22 cellular contexts compared by ENCODE assay signal in the genomic region with DNA sequence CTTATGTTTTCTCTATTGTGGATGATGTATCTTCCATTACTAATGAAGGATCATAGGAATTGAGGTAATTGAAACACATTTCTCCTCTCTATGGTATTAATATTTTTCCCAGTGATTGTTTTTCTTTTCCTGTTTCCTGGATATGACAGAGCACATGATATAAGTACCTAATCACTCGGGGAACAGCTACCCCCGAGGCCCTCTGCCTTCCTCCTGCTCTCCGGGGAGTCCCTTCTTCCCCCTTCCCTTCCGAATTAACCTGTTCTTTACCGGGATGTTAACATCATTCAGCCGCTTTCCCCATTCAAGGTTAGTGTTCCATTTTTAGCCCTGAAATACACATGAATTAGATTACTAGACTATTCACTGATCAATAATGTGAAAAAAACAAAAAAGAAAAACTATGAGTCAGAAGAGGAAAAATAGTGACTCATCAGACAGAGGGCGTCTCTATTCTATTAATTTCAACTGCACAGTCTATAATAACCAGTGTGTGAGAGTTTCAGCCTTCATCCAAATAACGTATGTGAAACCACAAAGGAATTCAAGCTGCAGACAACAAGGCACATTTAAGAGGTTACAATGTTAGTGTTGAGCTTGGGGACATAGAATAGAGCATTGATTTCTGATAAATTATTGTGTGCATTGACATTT.
DNase-seq lines count a peak whose midpoint lies in the region; ATAC-seq and TF ChIP-seq lines count a peak whose summit lies in the region.
"Had no signal": no experiment of that assay in that cellular context is flagged by ENCODE, and none has a peak within 500 bp of the region (broad histone marks: within the 10 kb centered on the region; RNA-seq: fewer than 3 reads in every experiment).

No MANE protein-coding gene starts in this region.

- H3K4me3 ChIP-seq in SK-N-SH (ENCODE audit: low read depth in 2 of 2, low read length in 1 of 2) (no peak overlapping the region), PC-3 (ENCODE audit: low read length) (no peak overlapping the region), skeletal muscle cell (ENCODE audit: low read depth, low read length) (no peak overlapping the region), Karpas-422 (ENCODE audit: low read length) (no peak overlapping the region), hepatocyte (no peak overlapping the region)
- H3K4me3 ChIP-seq: dorsolateral prefrontal cortex, heart left ventricle, prostate gland had no signal

- ATAC-seq in SK-N-SH treated with all-trans-retinoic acid at 6 μM for 48 hours (no peak), PC-3 (peak; percentile 38; the same call in 1 of the 2 replicates)
- ATAC-seq: esophagus mucosa; heart left ventricle; naive thymus-derived CD4-positive, alpha-beta T cell; stimulated activated naive B cell treated with anti-CD40 and anti-IgM and Interleukin-4, amounts not matched to agents 10 μg/mL and 1 μg/mL and 100 μg/mL, for 72 hours had no signal

- no peak for TF ChIP-seq EP300 in SK-N-SH (IDR thresholded peaks at IDR 0.05; ENCODE audit: borderline replicate concordance in 1 of 2, low read depth in 1 of 2, low read length in 1 of 2)

- TF ChIP-seq CTCF in SK-N-SH (IDR thresholded peaks at IDR 0.05) (no peak), PC-3 (conservative IDR thresholded peaks at IDR 0.05; ENCODE audit: low read depth, low read length) (no peak), hepatocyte (IDR thresholded peaks at IDR 0.05; ENCODE audit: poor library complexity) (no peak)

- H4K20me1 ChIP-seq in SK-N-SH (ENCODE audit: insufficient read depth) (no peaks in the 10 kb centered on the region), PC-3 (ENCODE audit: low read length) (no peaks in the 10 kb centered on the region), Karpas-422 (ENCODE audit: insufficient read depth, low read depth, low read length) (no peaks in the 10 kb centered on the region), hepatocyte (ENCODE audit: insufficient read depth, poor library complexity, severe bottlenecking) (no peaks in the 10 kb centered on the region)

- DNase-seq in SK-N-SH (no peak), PC-3 (peak; percentile 31), dermis blood vessel endothelial cell (peak; percentile 37), skeletal muscle cell (ENCODE audit: low read depth) (peak; percentile 28), Karpas-422 (no peak), hepatocyte (ENCODE audit: low spot score) (no peak), COLO668 (lab: John Stamatoyannopoulos, UW; ENCODE audit: unreplicated experiment) (no peak)
- DNase-seq: 8988T; activated naive CD4-positive, alpha-beta T cell treated with anti-CD3 and anti-CD28 coated beads, Interleukin-2, amount 50 U/mL, for 16 hours; activated T-cell treated with anti-CD3 and anti-CD28 coated beads for 4 hours; dorsolateral prefrontal cortex; heart left ventricle; naive thymus-derived CD4-positive, alpha-beta T cell; NCI-H1092 treated with DMSO at 0.1 percent for 48 hours; NCI-H2081 treated with DMSO at 0.1 percent for 48 hours; NCI-H526; stimulated activated CD4-positive, alpha-beta T cell treated with anti-CD3 and anti-CD28 coated beads, Interleukin-12 subunit alpha, Interleukin-12 subunit beta, amount 100 ng/mL, for 4 hours; stimulated activated naive B cell treated with anti-CD40 and anti-IgM and Interleukin-4, amounts not matched to agents 10 μg/mL and 1 μg/mL and 100 μg/mL, for 72 hours; trophoblast cell had no signal

- H3K36me3 ChIP-seq in SK-N-SH (replicated peaks in 1 of 2; ENCODE audit: control insufficient read depth in 1 of 2, insufficient read depth in 2 of 2, low read length in 1 of 2) (no peaks in the 10 kb centered on the region), PC-3 (ENCODE audit: low read depth, low read length) (no peaks in the 10 kb centered on the region), Karpas-422 (ENCODE audit: insufficient read depth, low read length) (no peaks in the 10 kb centered on the region), hepatocyte (replicated peaks; ENCODE audit: insufficient read depth, low read depth) (no peaks in the 10 kb centered on the region)
- H3K36me3 ChIP-seq: heart left ventricle, prostate gland had no signal

- no peaks in the 10 kb centered on the region; a peak in 1 of 4 replicates for H3K4me1 ChIP-seq in SK-N-SH (ENCODE audit: control insufficient read depth in 1 of 2, insufficient read depth in 2 of 2, low read depth in 1 of 2, low read length in 1 of 2)
- no peaks in the 10 kb centered on the region for H3K4me1 ChIP-seq in PC-3 (ENCODE audit: insufficient read depth, low read length)
- H3K4me1 ChIP-seq in Karpas-422 (ENCODE audit: low read length) = peaks cover 5% of the 10 kb centered on the region
- no peaks in the 10 kb centered on the region for H3K4me1 ChIP-seq in hepatocyte (ENCODE audit: insufficient read depth)
- H3K4me1 ChIP-seq: heart left ventricle, prostate gland had no signal

- H2AFZ ChIP-seq in SK-N-SH (ENCODE audit: low read depth) = no peak overlapping the region
- H2AFZ ChIP-seq in PC-3 (ENCODE audit: low read length) = no peak overlapping the region
- no peak overlapping the region for H2AFZ ChIP-seq in Karpas-422 (ENCODE audit: low read length)
- H2AFZ ChIP-seq in hepatocyte = no peak overlapping the region

- TF ChIP-seq RAD21 in SK-N-SH (IDR thresholded peaks at IDR 0.05; ENCODE audit: low read length) = no peak

- H3K79me2 ChIP-seq in SK-N-SH (ENCODE audit: insufficient read depth) = no peaks in the 10 kb centered on the region
- H3K79me2 ChIP-seq in PC-3 (ENCODE audit: low read length) = no peaks in the 10 kb centered on the region
- no peaks in the 10 kb centered on the region for H3K79me2 ChIP-seq in Karpas-422 (ENCODE audit: low read length)
- H3K79me2 ChIP-seq in hepatocyte = no peaks in the 10 kb centered on the region

- H3K9me3 ChIP-seq in SK-N-SH = no peaks in the 10 kb centered on the region
- H3K9me3 ChIP-seq in PC-3 (ENCODE audit: low read length) = no peaks in the 10 kb centered on the region
- no peaks in the 10 kb centered on the region for H3K9me3 ChIP-seq in Karpas-422 (ENCODE audit: low read length)
- H3K9me3 ChIP-seq in hepatocyte (ENCODE audit: low read depth) = no peaks in the 10 kb centered on the region
- H3K9me3 ChIP-seq: heart left ventricle, prostate gland had no signal

- no peak overlapping the region for H3K9ac ChIP-seq in SK-N-SH
- no peak overlapping the region for H3K9ac ChIP-seq in PC-3 (ENCODE audit: low read length)
- H3K9ac ChIP-seq in Karpas-422 (ENCODE audit: low read length) = no peak overlapping the region

- no TSS peak for BruUV-seq in PC-3 (replicated peaks; lab: Mats Ljungman, UMichigan)

- H3K27me3 ChIP-seq in SK-N-SH (ENCODE audit: insufficient read depth) (peaks cover 28% of the 10 kb centered on the region; the same call in 1 of the 2 replicates), PC-3 (ENCODE audit: low read length) (peaks cover 17% of the 10 kb centered on the region), Karpas-422 (ENCODE audit: low read length) (no peaks in the 10 kb centered on the region), hepatocyte (no peaks in the 10 kb centered on the region)
- H3K27me3 ChIP-seq: dorsolateral prefrontal cortex, heart left ventricle had no signal

- CTCF ChIA-PET in SK-N-SH (lab: Yijun Ruan, JAX) (interaction anchor here (1.3 to 1.4 kb wide), 2 partner anchors 19 to 233 kb away, joined by 4 to 5 read pairs; no protein-coding TSS in a partner anchor), PC-3 (lab: Charles Lee) (no interaction called here)

- H3F3A ChIP-seq in SK-N-SH (replicated peaks; ENCODE audit: insufficient read depth) = no peaks in the 10 kb centered on the region
- no peaks in the 10 kb centered on the region for H3F3A ChIP-seq in PC-3 (ENCODE audit: low read length, unreplicated experiment)

- H3K27ac ChIP-seq in SK-N-SH (ENCODE audit: low read depth in 2 of 2, low read length in 1 of 2) = no peak overlapping the region
- no peak overlapping the region for H3K27ac ChIP-seq in PC-3 (ENCODE audit: low read length)
- H3K27ac ChIP-seq in Karpas-422 (ENCODE audit: low read length) = no peak overlapping the region
- H3K27ac ChIP-seq in hepatocyte = no peak overlapping the region
- H3K27ac ChIP-seq: heart left ventricle, prostate gland had no signal

- H3K9me2 ChIP-seq in SK-N-SH (no peaks in the 10 kb centered on the region), PC-3 (replicated peaks; ENCODE audit: low read length) (no peaks in the 10 kb centered on the region), Karpas-422 (replicated peaks; ENCODE audit: insufficient read depth, low read length) (no peaks in the 10 kb centered on the region), hepatocyte (replicated peaks; ENCODE audit: insufficient read depth) (no peaks in the 10 kb centered on the region)

- H3K4me2 ChIP-seq in SK-N-SH (peak overlapping the region; percentile 21; the same call in 1 of the 2 replicates), PC-3 (ENCODE audit: low read length) (peak overlapping the region; percentile 11; the same call in 1 of the 2 replicates), Karpas-422 (ENCODE audit: low read depth, low read length, poor library complexity, severe bottlenecking) (no peak overlapping the region), hepatocyte (no peak overlapping the region)

- POLR2A ChIA-PET in SK-N-SH (lab: Yijun Ruan, JAX) (no interaction called here), PC-3 (lab: Charles Lee; ENCODE audit: unreplicated experiment) (no interaction called here)

- 9% methylated on average over 8 of the region's 8 CpGs for WGBS in SK-N-SH (ENCODE audit: low lambda C conversion rate)
- WGBS in hepatocyte (ENCODE audit: low lambda C conversion rate, missing lambda C conversion rate) = 58% methylated on average over 8 of the region's 8 CpGs

- intact Hi-C loops in PC-3 (cut with micrococcal nuclease) = no loop called here

TF ChIP-seq in SK-N-SH, 30 proteins besides CTCF, POLR2A, EP300 and RAD21:
- TF ChIP-seq GABPA (IDR thresholded peaks at IDR 0.05; ENCODE audit: low read depth) (no peak), FOSL2 (IDR thresholded peaks at IDR 0.05; ENCODE audit: borderline replicate concordance, low read depth) (0 out of 2 replicates have a peak, but pooled peaks have one; percentile 14)

TF ChIP-seq in SK-N-SH treated with all-trans-retinoic acid at 6 μM for 48 hours, 23 proteins besides CTCF, POLR2A, EP300 and RAD21:
- TF ChIP-seq, protein P1, sequence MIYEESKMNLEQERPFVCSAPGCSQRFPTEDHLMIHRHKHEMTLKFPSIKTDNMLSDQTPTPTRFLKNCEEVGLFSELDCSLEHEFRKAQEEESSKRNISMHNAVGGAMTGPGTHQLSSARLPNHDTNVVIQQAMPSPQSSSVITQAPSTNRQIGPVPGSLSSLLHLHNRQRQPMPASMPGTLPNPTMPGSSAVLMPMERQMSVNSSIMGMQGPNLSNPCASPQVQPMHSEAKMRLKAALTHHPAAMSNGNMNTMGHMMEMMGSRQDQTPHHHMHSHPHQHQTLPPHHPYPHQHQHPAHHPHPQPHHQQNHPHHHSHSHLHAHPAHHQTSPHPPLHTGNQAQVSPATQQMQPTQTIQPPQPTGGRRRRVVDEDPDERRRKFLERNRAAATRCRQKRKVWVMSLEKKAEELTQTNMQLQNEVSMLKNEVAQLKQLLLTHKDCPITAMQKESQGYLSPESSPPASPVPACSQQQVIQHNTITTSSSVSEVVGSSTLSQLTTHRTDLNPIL (CRISPR knock-in tag; IDR thresholded peaks at IDR 0.05; ENCODE audit: low read depth) = no peak
- no peak for TF ChIP-seq ARNTL (CRISPR knock-in tag; IDR thresholded peaks at IDR 0.05; ENCODE audit: borderline replicate concordance, low read depth)

Comparison
In these comparisons a context has a peak if more than half of its experiments do, and no peak if none do; other contexts are left out.
1. DNase-seq: peak in PC-3 (single experiment), dermis blood vessel endothelial cell (single experiment) and skeletal muscle cell (single experiment); none in SK-N-SH (single experiment), Karpas-422 (single experiment), hepatocyte (single experiment) and COLO668 (single experiment).
2. H3K4me2 ChIP-seq: peak in SK-N-SH (single experiment) and PC-3 (single experiment); none in Karpas-422 (single experiment) and hepatocyte (single experiment).